Comparison of ENCODE assay signal across 1 cellular context in the genomic region with DNA sequence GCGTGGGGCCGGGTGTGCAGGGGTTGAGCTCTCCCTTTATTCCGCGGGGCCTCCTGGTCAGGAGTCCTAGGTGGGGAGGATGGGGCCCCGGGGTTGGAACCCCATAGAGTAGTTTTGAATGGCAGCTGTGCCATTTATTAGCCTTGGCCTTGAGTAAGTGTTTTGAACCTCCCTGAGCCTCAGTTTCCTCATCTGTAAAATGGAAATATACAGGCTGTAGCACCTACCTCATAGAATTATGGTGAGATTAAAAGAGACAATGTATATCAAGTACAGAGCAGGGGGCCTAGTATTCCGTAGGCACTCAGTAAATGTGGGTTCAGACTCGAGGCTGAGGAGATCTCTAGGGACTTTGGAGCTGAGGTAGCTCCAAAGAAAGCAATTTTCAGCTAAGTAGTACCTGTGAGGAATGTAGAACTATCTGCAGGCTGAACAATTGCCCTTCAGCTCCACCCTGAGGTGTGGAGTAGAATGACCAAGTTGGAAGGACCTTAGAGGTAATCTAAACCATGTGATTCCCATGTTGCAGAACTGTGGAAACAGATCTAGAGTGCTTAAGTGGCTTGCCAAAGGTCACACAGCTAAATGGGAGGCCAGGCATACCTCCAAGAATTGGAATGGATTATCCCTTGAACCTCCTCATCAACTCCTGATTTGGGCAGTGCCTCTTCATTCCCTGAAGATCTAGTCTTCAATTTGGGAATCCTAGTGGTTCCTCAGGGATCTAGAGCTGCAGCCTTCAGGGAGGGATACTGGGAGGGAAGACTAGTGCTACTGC.
TF ChIP-seq lines count a peak whose summit lies in the region.

No MANE protein-coding gene starts in this region.

TF ChIP-seq in GM12878, 131 proteins besides CTCF, POLR2A, EP300 and RAD21:
- TF ChIP-seq ASH2L (IDR thresholded peaks at IDR 0.05; ENCODE audit: borderline replicate concordance, low read depth) = no peak
- 0 out of 2 replicates have a peak, but pooled peaks have one; percentile 15 for TF ChIP-seq MXI1 (IDR thresholded peaks at IDR 0.05; ENCODE audit: low read depth, low read length)
- peak; percentile 55; the same call in 1 of the 2 replicates for TF ChIP-seq SMC3 (IDR thresholded peaks at IDR 0.05; ENCODE audit: borderline replicate concordance, low read length)
- TF ChIP-seq SMARCA5 (IDR thresholded peaks at IDR 0.05) = 0 out of 2 replicates have a peak, but pooled peaks have one; percentile 24
- TF ChIP-seq SIN3A (IDR thresholded peaks at IDR 0.05; ENCODE audit: low read depth, low read length) = 0 out of 2 replicates have a peak, but pooled peaks have one; percentile 38
- peak; percentile 53; the same call in 1 of the 2 replicates for TF ChIP-seq RAD51 (IDR thresholded peaks at IDR 0.05)
- no peak for TF ChIP-seq MEF2A (IDR thresholded peaks at IDR 0.05; ENCODE audit: insufficient read depth, low read depth, low read length)
- 0 out of 3 replicates have a peak, but pooled peaks have one; percentile 21 for TF ChIP-seq POU2F2 (IDR thresholded peaks at IDR 0.05; ENCODE audit: borderline replicate concordance, low read depth, low read length)
